ENCODE assay signal across 8 cellular contexts in the genomic region with DNA sequence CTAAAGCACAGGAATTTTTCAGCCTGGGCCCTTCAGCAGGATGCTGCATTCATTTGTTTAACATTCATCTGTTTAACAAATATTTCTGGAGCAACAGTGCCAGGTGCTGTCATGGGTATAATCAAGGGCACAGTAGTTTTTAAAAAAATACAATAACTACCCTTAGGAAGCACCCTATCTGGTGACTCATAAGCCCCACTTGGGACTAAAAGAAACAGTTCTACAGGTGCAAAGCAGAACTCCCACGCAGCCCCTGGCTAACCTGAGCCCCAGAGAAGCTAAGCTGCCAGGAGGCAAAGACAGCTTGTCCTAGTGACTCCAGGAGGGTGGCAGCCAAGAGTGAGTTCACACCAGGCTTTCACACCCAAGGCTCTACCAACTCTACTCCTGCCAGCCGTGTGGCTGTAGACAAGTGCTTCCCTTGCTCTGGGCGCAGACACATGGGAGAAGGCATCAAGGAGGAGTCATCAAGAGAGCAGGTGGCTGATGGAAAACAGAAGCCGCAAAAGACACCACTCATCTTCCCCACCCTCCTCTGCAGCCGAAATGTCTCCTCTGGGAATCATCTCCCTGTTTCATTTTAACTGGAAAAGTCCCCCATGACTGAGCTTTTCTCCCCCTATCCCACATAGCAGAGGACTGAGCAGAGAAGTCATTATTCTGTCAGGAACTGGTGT. TPM values are rescaled to one million over a fixed set of nuclear protein-coding genes. Genes with fewer than 3 reads are reported as not detected.
A peak's percentile ranks its signal among the peaks of the same experiment; 100 is the strongest.
DNase-seq lines count a peak whose midpoint lies in the region; ATAC-seq lines count a peak whose summit lies in the region.

No MANE protein-coding gene starts in this region.

- H3K36me3 Mint-ChIP-seq in activated T-cell treated with anti-CD3 and anti-CD28 coated beads, Interleukin-2, amount 50 U/mL, for 72 hours (ENCODE audit: insufficient read depth in 2 of 2) = no peaks in the 10 kb centered on the region

- ATAC-seq in activated T-cell treated with anti-CD3 and anti-CD28 coated beads, Interleukin-2, amount 50 U/mL, for 72 hours (replicated peaks in 1 of 2) = peak; percentile 52 to 55
- ATAC-seq in GM21619 (IDR thresholded peaks at IDR 0.05; ENCODE audit: unreplicated experiment) = no peak

- peak; percentile 62 for DNase-seq in DMS153 treated with DMSO at 0.1 percent for 48 hours (lab: John Stamatoyannopoulos, UW; ENCODE audit: unreplicated experiment)
- DNase-seq in LHCN-M2 (ENCODE audit: low read depth) = peak; percentile 90
- peak; percentile 21 to 24 for DNase-seq in activated T-cell treated with anti-CD3 and anti-CD28 coated beads, Interleukin-2, amount 50 U/mL, for 72 hours
- DNase-seq in myocyte (ENCODE audit: low read depth) = peak; percentile 94
- no peak for DNase-seq in SIG-M5 treated with dmso at 0.1 percent for 504 hours (lab: John Stamatoyannopoulos, UW; ENCODE audit: unreplicated experiment)
- DNase-seq in amniotic stem cell (lab: John Stamatoyannopoulos, UW) = no peak
- no peak for DNase-seq in epidermal melanocyte (ENCODE audit: insufficient read length, low spot score)

- H3K4me1 Mint-ChIP-seq in activated T-cell treated with anti-CD3 and anti-CD28 coated beads, Interleukin-2, amount 50 U/mL, for 72 hours (ENCODE audit: low read depth) = peaks cover 26% of the 10 kb centered on the region

- no peaks in the 10 kb centered on the region for H3K9me3 Mint-ChIP-seq in activated T-cell treated with anti-CD3 and anti-CD28 coated beads, Interleukin-2, amount 50 U/mL, for 72 hours

- H3K27ac Mint-ChIP-seq in activated T-cell treated with anti-CD3 and anti-CD28 coated beads, Interleukin-2, amount 50 U/mL, for 72 hours = no peak overlapping the region

- H3K27me3 Mint-ChIP-seq in activated T-cell treated with anti-CD3 and anti-CD28 coated beads, Interleukin-2, amount 50 U/mL, for 72 hours (ENCODE audit: low read depth) = peaks cover 10% of the 10 kb centered on the region

- H3K4me3 Mint-ChIP-seq in activated T-cell treated with anti-CD3 and anti-CD28 coated beads, Interleukin-2, amount 50 U/mL, for 72 hours = no peak overlapping the region

RNA-seq across cellular contexts. Expression of gene CUEDC1, which starts 14.4 kb away (rescaled TPM):
- total RNA-seq in LHCN-M2 (2014; rRNA removed) = 22.9 and 29.6 TPM in 2 replicates
- polyA plus RNA-seq in LHCN-M2 (2012) = 56.4 TPM
- 1 to 10 TPM; 1.1 to 1.4 TPM for total RNA-seq in activated T-cell treated with anti-CD3 and anti-CD28 coated beads, Interleukin-2, amount 50 U/mL, for 72 hours
- total RNA-seq in myocyte = 49.7 and 51.7 TPM in 2 replicates
- 64.3 TPM for polyA plus RNA-seq in myocyte (2012)

RNA-seq across cellular contexts. Expression of gene VEZF1, which starts 47.3 kb away (rescaled TPM):
- total RNA-seq in LHCN-M2 (2014; rRNA removed) (60.3 and 65.2 TPM in 2 replicates), myocyte (49.2 and 57.7 TPM in 2 replicates)
- 23.7 TPM for polyA plus RNA-seq in LHCN-M2 (2012)
- total RNA-seq in activated T-cell treated with anti-CD3 and anti-CD28 coated beads, Interleukin-2, amount 50 U/mL, for 72 hours = 10 to 100 TPM; 42.6 to 44.6 TPM
- polyA plus RNA-seq in myocyte (2012) = 22.2 TPM

Comparison
In these comparisons a context has a peak if more than half of its experiments do, and no peak if none do; other contexts are left out.
1. DNase-seq: peak in DMS153 treated with DMSO at 0.1 percent for 48 hours (single experiment), LHCN-M2 (single experiment), activated T-cell treated with anti-CD3 and anti-CD28 coated beads, Interleukin-2, amount 50 U/mL, for 72 hours (2 of 2) and myocyte (single experiment); none in SIG-M5 treated with dmso at 0.1 percent for 504 hours (single experiment), amniotic stem cell (single experiment) and epidermal melanocyte (single experiment).
2. RNA of gene CUEDC1, which starts 14.4 kb away (total RNA-seq): 49.7 to 51.7 TPM in myocyte and 22.9 to 29.6 TPM in LHCN-M2; 1.1 to 1.4 TPM in activated T-cell treated with anti-CD3 and anti-CD28 coated beads, Interleukin-2, amount 50 U/mL, for 72 hours; every median in the first group is over 10 times any median in the second.